7 cellular contexts compared by ENCODE assay signal in the genomic region with DNA sequence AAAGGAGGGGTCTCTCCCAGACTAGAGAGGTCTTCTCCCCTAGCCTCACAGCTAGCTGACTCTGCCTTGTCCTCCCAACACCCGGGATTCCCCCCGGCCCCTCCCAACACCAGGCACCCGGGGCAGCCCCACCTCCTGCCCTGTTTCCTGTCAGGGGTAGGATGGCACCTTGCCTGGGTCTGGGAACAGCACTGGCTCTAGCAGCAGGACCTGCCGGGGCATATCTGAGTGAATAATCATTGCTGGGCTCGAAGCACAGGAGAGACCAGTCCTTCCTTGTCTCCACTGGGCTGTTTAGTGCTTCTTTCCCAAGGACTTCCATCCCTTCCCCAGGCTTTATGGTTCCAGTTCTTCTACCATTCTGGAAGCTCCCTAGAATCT.
DNase-seq lines count a peak whose midpoint lies in the region; ATAC-seq lines count a peak whose summit lies in the region.
"Had no signal": no experiment of that assay in that cellular context is flagged by ENCODE, and none has a peak within 500 bp of the region (broad histone marks: within the 10 kb centered on the region; RNA-seq: fewer than 3 reads in every experiment).

No MANE protein-coding gene starts in this region.

- DNase-seq in 8988T: peak; percentile 33
- DNase-seq in astrocyte of the hippocampus (ENCODE audit: low read depth, low spot score): peak; percentile 73
- DNase-seq in kidney tubule cell (ENCODE audit: low spot score): peak; percentile 86
- DNase-seq in NOMO-1 treated with dmso at 0.1 percent for 144 hours (lab: John Stamatoyannopoulos, UW; ENCODE audit: unreplicated experiment): no peak
- no peak for DNase-seq in NCI-H1105 treated with DMSO at 0.1 percent for 48 hours (lab: John Stamatoyannopoulos, UW)
- DNase-seq: NK-92 treated with Interleukin-12 subunit alpha and Interleukin-12 subunit beta, amount 100 ng/mL, for 24 hours had no signal

- ATAC-seq in HG03280 (IDR thresholded peaks at IDR 0.05; ENCODE audit: unreplicated experiment): no peak

Comparison
In these comparisons a context has a peak if more than half of its experiments do, and no peak if none do; other contexts are left out.
1. DNase-seq: peak in 8988T (single experiment), astrocyte of the hippocampus (single experiment) and kidney tubule cell (single experiment); none in NOMO-1 treated with dmso at 0.1 percent for 144 hours (single experiment) and NCI-H1105 treated with DMSO at 0.1 percent for 48 hours (single experiment).